In the genomic region with DNA sequence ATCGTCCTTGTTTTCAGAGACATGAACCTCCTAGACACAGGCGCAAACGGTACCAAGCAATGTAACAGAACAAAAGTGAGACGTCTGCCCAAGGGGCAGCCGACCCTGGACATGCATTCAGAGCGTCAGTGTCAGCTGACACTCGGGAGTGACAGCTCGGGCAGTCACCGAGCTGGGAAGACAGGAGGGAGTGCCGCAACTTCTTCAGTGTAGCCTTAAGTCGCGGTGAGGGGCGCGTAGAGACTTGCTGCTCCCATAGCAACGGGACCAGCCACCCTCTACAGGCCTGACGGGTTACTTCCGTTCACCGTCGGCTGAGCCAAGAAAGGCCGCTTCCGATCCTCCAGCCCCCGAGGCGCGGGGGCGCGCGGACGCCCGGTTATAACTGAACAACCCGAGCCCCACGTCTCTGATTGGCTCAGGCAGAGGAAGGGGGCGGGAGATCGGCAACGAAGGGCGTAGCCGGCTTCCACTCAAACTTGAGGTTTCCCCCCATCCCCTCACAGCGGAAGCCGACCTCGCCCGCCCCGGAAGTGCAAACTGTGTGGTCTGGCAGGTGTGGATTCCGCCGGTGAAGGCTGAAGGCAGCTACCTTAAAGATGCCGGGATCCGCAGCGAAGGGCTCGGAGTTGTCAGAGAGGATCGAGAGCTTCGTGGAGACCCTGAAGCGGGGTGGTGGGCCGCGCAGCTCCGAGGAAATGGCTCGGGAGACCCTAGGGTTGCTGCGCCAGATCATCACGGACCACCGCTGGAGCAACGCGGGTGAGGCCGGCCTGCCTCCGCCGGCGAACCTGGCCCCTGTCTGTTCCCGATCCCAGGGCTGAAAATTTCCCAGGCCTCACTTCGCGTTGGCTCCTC, we compare ENCODE assay signal across 8 cellular contexts. TPM values are rescaled to one million over a fixed set of nuclear protein-coding genes. Genes with fewer than 3 reads are reported as not detected.
DNase-seq lines count a peak whose midpoint lies in the region; ATAC-seq and TF ChIP-seq lines count a peak whose summit lies in the region.

A gene (plus strand): TSS at position 530 of the 858 bp plus-strand sequence. CDS start 70 bp downstream, at position 600.

- TF ChIP-seq CTCF in dorsolateral prefrontal cortex (IDR thresholded peaks at IDR 0.05 in 54 of 56, conservative IDR thresholded peaks at IDR 0.05 in 2 of 56; ENCODE audit: low read depth in 1 of 56, partially characterized antibody in 56 of 56) (peak in 46 of 56 donors; percentile 6 to 56 (median 36)), right lobe of liver (IDR thresholded peaks at IDR 0.05) (peak in 2 of 4 donors; percentile 6 to 24)

- peaks cover 0 to 9% (median 4%) of the 10 kb centered on the region in 4 donors for H3K4me1 ChIP-seq in right lobe of liver

- peaks cover 30% of the 10 kb centered on the region for H3K36me3 Mint-ChIP-seq in activated CD4-positive, alpha-beta memory T cell treated with anti-CD3 and anti-CD28 coated beads for 36 hours

- 1% methylated on average over 29 of the region's 66 CpGs for WGBS in right lobe of liver (ENCODE audit: insufficient coverage, low coverage, low lambda C conversion rate, missing lambda C conversion rate)

- CTCF ChIA-PET in activated CD4-positive, alpha-beta memory T cell treated with anti-CD3 and anti-CD28 coated beads for 36 hours (lab: Charles Lee): interaction anchor here (0.6 to 1.8 kb wide), 5 partner anchors 9 to 142 kb away, joined by 3 to 5 read pairs (median 3); no protein-coding TSS in a partner anchor

- H3K9me3 Mint-ChIP-seq in activated CD4-positive, alpha-beta memory T cell treated with anti-CD3 and anti-CD28 coated beads for 36 hours: peaks cover 4% of the 10 kb centered on the region

- peak within 1 kb of the TSS; percentile 98 for H3K4me3 Mint-ChIP-seq in activated CD4-positive, alpha-beta memory T cell treated with anti-CD3 and anti-CD28 coated beads for 36 hours

- H3K36me3 ChIP-seq in right lobe of liver: peaks cover 0 to 22% (median 12%) of the 10 kb centered on the region in 4 donors

- peak within 1 kb of the TSS; percentile 71 to 100 (median 93) for H3K4me3 ChIP-seq in dorsolateral prefrontal cortex
- peak within 1 kb of the TSS; percentile 78 to 88 (median 87) for H3K4me3 ChIP-seq in right lobe of liver

- no peaks in the 10 kb centered on the region for H3K9me3 ChIP-seq in right lobe of liver

- no peaks in the 10 kb centered on the region for H3K27me3 Mint-ChIP-seq in activated CD4-positive, alpha-beta memory T cell treated with anti-CD3 and anti-CD28 coated beads for 36 hours

- peak; percentile 47 for TF ChIP-seq POLR2A in right lobe of liver (IDR thresholded peaks at IDR 0.05)

- H3K4me1 Mint-ChIP-seq in activated CD4-positive, alpha-beta memory T cell treated with anti-CD3 and anti-CD28 coated beads for 36 hours (ENCODE audit: low read depth): peaks cover 34% of the 10 kb centered on the region

- POLR2A ChIA-PET in activated CD4-positive, alpha-beta memory T cell treated with anti-CD3 and anti-CD28 coated beads for 36 hours (lab: Charles Lee): no interaction called here

- intact Hi-C loops in activated CD4-positive, alpha-beta memory T cell treated with anti-CD3 and anti-CD28 coated beads for 36 hours (cut with micrococcal nuclease): loop anchor here (1.0 to 10.0 kb wide), 7 partner anchors 9 to 290 kb away; a partner anchor contains a TSS
- intact Hi-C loops in dorsolateral prefrontal cortex (cut with DNase I) (loop anchor here (5.0 kb wide), 4 partner anchors 50 to 65 kb away; a partner anchor contains a TSS), right lobe of liver (cut with DNase I) (no loop called here)

- ATAC-seq in GM19438 (IDR thresholded peaks at IDR 0.05; ENCODE audit: low read depth, unreplicated experiment): peak; percentile 97
- ATAC-seq in HG03575 (IDR thresholded peaks at IDR 0.05; ENCODE audit: extremely low read depth, insufficient number of reproducible peaks, low FRiP score, unreplicated experiment): peak; percentile 80
- peak; percentile 99 to 100 (median 100) for ATAC-seq in right lobe of liver

- peak within 1 kb of the TSS; percentile 79 for H3K27ac Mint-ChIP-seq in activated CD4-positive, alpha-beta memory T cell treated with anti-CD3 and anti-CD28 coated beads for 36 hours

- peak; percentile 98 for DNase-seq in CD1c-positive myeloid dendritic cell (ENCODE audit: extremely low spot score)
- DNase-seq in NCI-H82 treated with DMSO at 0.1 percent for 48 hours (lab: John Stamatoyannopoulos, UW; ENCODE audit: unreplicated experiment): peak; percentile 87
- DNase-seq in activated CD4-positive, alpha-beta memory T cell treated with anti-CD3 and anti-CD28 coated beads for 36 hours: peak; percentile 100
- DNase-seq in dorsolateral prefrontal cortex: peak; percentile 97 to 99 (median 98)
- peak; percentile 97 to 98 (median 98) for DNase-seq in right lobe of liver
- peak; percentile 97 to 99 for DNase-seq in stimulated activated CD4-positive, alpha-beta T cell treated with anti-CD3 and anti-CD28 coated beads, Interleukin-4, amount 100 ng/mL, for 4 hours

- no peaks in the 10 kb centered on the region for H3K27me3 ChIP-seq in dorsolateral prefrontal cortex
- no peaks in the 10 kb centered on the region for H3K27me3 ChIP-seq in right lobe of liver

- H3K27ac ChIP-seq in dorsolateral prefrontal cortex (peak within 1 kb of the TSS in 58 of 59 donors; percentile 41 to 97 (median 88)), right lobe of liver (peak within 1 kb of the TSS; percentile 17 to 70 (median 56))

RNA-seq across cellular contexts. Expression of the gene that starts here (rescaled TPM):
- 10 to 100 TPM; 61.9 to 62.6 TPM for total RNA-seq in activated CD4-positive, alpha-beta memory T cell treated with anti-CD3 and anti-CD28 coated beads for 36 hours
- total RNA-seq in dorsolateral prefrontal cortex (10 to 100 TPM; 25.4 to 55.5 (median 38.0) TPM), right lobe of liver (10 to 100 TPM; 16.1 to 37.5 (median 20.1) TPM)

Comparison
In these comparisons a context has a peak if more than half of its experiments do, and no peak if none do; other contexts are left out.
1. Peak in every context shown above with its lines: DNase-seq, ATAC-seq, H3K4me3 ChIP-seq and H3K27ac ChIP-seq.
2. intact Hi-C loops: an anchor here in activated CD4-positive, alpha-beta memory T cell treated with anti-CD3 and anti-CD28 coated beads for 36 hours (1.0 to 10.0 kb wide) and dorsolateral prefrontal cortex (5.0 kb wide); none called in right lobe of liver.